8 cellular contexts compared by ENCODE assay signal in genomic region chr20:45052698-45053440, GRCh38. TPM values are rescaled to one million over a fixed set of nuclear protein-coding genes. Genes with fewer than 3 reads are reported as not detected.
DNase-seq lines count a peak whose midpoint lies in the region; ATAC-seq and TF ChIP-seq lines count a peak whose summit lies in the region.

No MANE protein-coding gene starts in this region.

- CTCF ChIA-PET in SK-N-SH (lab: Yijun Ruan, JAX): interaction anchor here (1.1 to 5.1 kb wide), 7 partner anchors 8 to 719 kb away, joined by 3 to 50 read pairs (median 4); no protein-coding TSS in a partner anchor

- WGBS in SK-N-SH (ENCODE audit: low lambda C conversion rate): 33% methylated on average over 8 of the region's 8 CpGs

- no peaks in the 10 kb centered on the region for H3K9me3 ChIP-seq in SK-N-SH
- H3K9me3 ChIP-seq in right atrium auricular region: no peaks in the 10 kb centered on the region

- H3K27me3 ChIP-seq in SK-N-SH (ENCODE audit: insufficient read depth) (no peaks in the 10 kb centered on the region), right atrium auricular region (no peaks in the 10 kb centered on the region)

- no peaks in the 10 kb centered on the region for H4K20me1 ChIP-seq in SK-N-SH (ENCODE audit: insufficient read depth)

- DNase-seq in DMS79 (lab: John Stamatoyannopoulos, UW) (peak; percentile 37), SK-N-SH (no peak), right atrium auricular region (ENCODE audit: low spot score) (no peak), HCEC 1CT (no peak), COLO668 (lab: John Stamatoyannopoulos, UW; ENCODE audit: unreplicated experiment) (no peak), NCI-H510A treated with DMSO at 0.1 percent for 48 hours (lab: John Stamatoyannopoulos, UW) (no peak)
- no peak for DNase-seq in stimulated activated CD4-positive, alpha-beta T cell treated with anti-CD3 and anti-CD28 coated beads, Interleukin-2, amount 100 ng/mL, for 48 hours

- H3K9me2 ChIP-seq in SK-N-SH: no peaks in the 10 kb centered on the region

- H2AFZ ChIP-seq in SK-N-SH (ENCODE audit: low read depth): no peak overlapping the region

- peak overlapping the region; percentile 41 for H3K4me2 ChIP-seq in SK-N-SH

- H3K9ac ChIP-seq in SK-N-SH: peak overlapping the region; percentile 47

- H3K4me3 ChIP-seq in SK-N-SH (ENCODE audit: low read depth in 2 of 2, low read length in 1 of 2) (no peak overlapping the region), right atrium auricular region (no peak overlapping the region)

- H3K27ac ChIP-seq in SK-N-SH (ENCODE audit: low read depth in 2 of 2, low read length in 1 of 2): peak overlapping the region; percentile 87 to 88
- peak overlapping the region; percentile 14 to 50 for H3K27ac ChIP-seq in right atrium auricular region

- TF ChIP-seq EP300 in SK-N-SH (IDR thresholded peaks at IDR 0.05; ENCODE audit: borderline replicate concordance in 1 of 2, low read depth in 1 of 2, low read length in 1 of 2): peak in 1 of 2 experiments; percentile 55; a peak in 1 of 4 replicates

- H3K36me3 ChIP-seq in SK-N-SH (replicated peaks in 1 of 2; ENCODE audit: control insufficient read depth in 1 of 2, insufficient read depth in 2 of 2, low read length in 1 of 2) (peaks cover 7 to 8% of the 10 kb centered on the region in 2 experiments), right atrium auricular region (no peaks in the 10 kb centered on the region)

- TF ChIP-seq CTCF in SK-N-SH (IDR thresholded peaks at IDR 0.05) (no peak), right atrium auricular region (IDR thresholded peaks at IDR 0.05) (no peak)

- TF ChIP-seq RAD21 in SK-N-SH (IDR thresholded peaks at IDR 0.05; ENCODE audit: low read length): no peak

- H3K79me2 ChIP-seq in SK-N-SH (ENCODE audit: insufficient read depth): peaks cover 10% of the 10 kb centered on the region; the same call in 1 of the 2 replicates

- POLR2A ChIA-PET in SK-N-SH (lab: Yijun Ruan, JAX): no interaction called here

- H3K4me1 ChIP-seq in SK-N-SH (ENCODE audit: control insufficient read depth in 1 of 2, insufficient read depth in 2 of 2, low read depth in 1 of 2, low read length in 1 of 2) (peaks cover 3 to 24% of the 10 kb centered on the region in 2 experiments; a peak in 3 of 4 replicates), right atrium auricular region (peaks cover 0 to 45% of the 10 kb centered on the region in 2 donors)

- H3F3A ChIP-seq in SK-N-SH (replicated peaks; ENCODE audit: insufficient read depth): peaks cover 21% of the 10 kb centered on the region

- peak; percentile 46 for ATAC-seq in GM21786 (IDR thresholded peaks at IDR 0.05; ENCODE audit: unreplicated experiment)

TF ChIP-seq in SK-N-SH, 30 proteins besides CTCF, POLR2A, EP300 and RAD21 (continues in another document):
- TF ChIP-seq REST (IDR thresholded peaks at IDR 0.05; ENCODE audit: low read depth, low read length) (0 out of 2 replicates have a peak, but pooled peaks have one; percentile 25), MXI1 (IDR thresholded peaks at IDR 0.05; ENCODE audit: low read depth, low read length) (no peak), USF1 (IDR thresholded peaks at IDR 0.05; ENCODE audit: borderline replicate concordance, low read depth) (no peak), GATA2 (CRISPR knock-in tag; IDR thresholded peaks at IDR 0.05) (no peak), NRF1 (IDR thresholded peaks at IDR 0.05; ENCODE audit: low read depth, low read length) (no peak), NFIC (IDR thresholded peaks at IDR 0.05; ENCODE audit: borderline replicate concordance) (no peak), ELF1 (IDR thresholded peaks at IDR 0.05) (no peak), MEF2A (IDR thresholded peaks at IDR 0.05; ENCODE audit: borderline replicate concordance, low read depth) (no peak), EZH2phosphoT487 (IDR thresholded peaks at IDR 0.05; ENCODE audit: borderline replicate concordance, low read depth) (no peak), RCOR1 (IDR thresholded peaks at IDR 0.05; ENCODE audit: low read length) (no peak), USF2 (IDR thresholded peaks at IDR 0.05; ENCODE audit: borderline replicate concordance, low read depth, low read length) (no peak), SMC3 (IDR thresholded peaks at IDR 0.05; ENCODE audit: low read depth, low read length) (no peak), TCF12 (IDR thresholded peaks at IDR 0.05) (peak; percentile 81), FOXM1 (IDR thresholded peaks at IDR 0.05; ENCODE audit: low read depth) (0 out of 2 replicates have a peak, but pooled peaks have one; percentile 46), SIN3A (IDR thresholded peaks at IDR 0.05; ENCODE audit: borderline replicate concordance, low read depth, low read length) (no peak), RXRA (IDR thresholded peaks at IDR 0.05; ENCODE audit: borderline replicate concordance, low read depth) (no peak; the same call in 1 of the 2 replicates), PBX3 (IDR thresholded peaks at IDR 0.05) (peak; percentile 56)
- TF ChIP-seq, protein P1, sequence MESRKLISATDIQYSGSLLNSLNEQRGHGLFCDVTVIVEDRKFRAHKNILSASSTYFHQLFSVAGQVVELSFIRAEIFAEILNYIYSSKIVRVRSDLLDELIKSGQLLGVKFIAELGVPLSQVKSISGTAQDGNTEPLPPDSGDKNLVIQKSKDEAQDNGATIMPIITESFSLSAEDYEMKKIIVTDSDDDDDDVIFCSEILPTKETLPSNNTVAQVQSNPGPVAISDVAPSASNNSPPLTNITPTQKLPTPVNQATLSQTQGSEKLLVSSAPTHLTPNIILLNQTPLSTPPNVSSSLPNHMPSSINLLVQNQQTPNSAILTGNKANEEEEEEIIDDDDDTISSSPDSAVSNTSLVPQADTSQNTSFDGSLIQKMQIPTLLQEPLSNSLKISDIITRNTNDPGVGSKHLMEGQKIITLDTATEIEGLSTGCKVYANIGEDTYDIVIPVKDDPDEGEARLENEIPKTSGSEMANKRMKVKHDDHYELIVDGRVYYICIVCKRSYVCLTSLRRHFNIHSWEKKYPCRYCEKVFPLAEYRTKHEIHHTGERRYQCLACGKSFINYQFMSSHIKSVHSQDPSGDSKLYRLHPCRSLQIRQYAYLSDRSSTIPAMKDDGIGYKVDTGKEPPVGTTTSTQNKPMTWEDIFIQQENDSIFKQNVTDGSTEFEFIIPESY (IDR thresholded peaks at IDR 0.05; ENCODE audit: borderline replicate concordance, low read depth): no peak

RNA-seq across cellular contexts. Expression of gene KCNS1, which starts 48.1 kb away (rescaled TPM):
- polyA plus RNA-seq in SK-N-SH (2012; rRNA removed): 0.07 and 0.13 TPM in 2 replicates
- 0.06 and 0.08 TPM in 2 replicates for polyA plus RNA-seq in SK-N-SH (2012; cell fraction: cytosol; rRNA removed)
- polyA plus RNA-seq in SK-N-SH (2012; cell fraction: nucleus; rRNA removed): 0.10 and 0.16 TPM in 2 replicates
- total RNA-seq in right atrium auricular region: under 1 TPM; 0.33 to 0.39 TPM
